17 cellular contexts compared by ENCODE assay signal in the genomic region with DNA sequence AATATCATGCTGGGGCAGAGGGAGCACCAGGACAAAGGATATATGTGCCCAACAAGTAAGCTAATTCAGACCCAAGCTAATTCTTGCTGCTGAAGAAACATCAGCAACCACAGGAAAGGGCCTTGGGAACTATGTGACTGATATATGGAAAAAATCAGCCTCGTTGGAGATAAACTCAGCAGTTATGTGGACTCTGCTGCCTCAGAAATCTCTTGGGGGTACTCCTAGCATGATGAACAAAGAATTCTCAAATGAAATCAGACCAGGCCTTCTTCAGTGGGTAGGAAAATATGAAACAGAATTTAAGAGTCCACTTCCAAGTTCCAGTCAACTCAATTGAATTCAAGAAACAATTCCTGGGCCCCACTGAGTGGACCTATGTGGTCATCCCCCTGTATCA.
A peak's percentile ranks its signal among the peaks of the same experiment; 100 is the strongest.
DNase-seq lines count a peak whose midpoint lies in the region; ATAC-seq and TF ChIP-seq lines count a peak whose summit lies in the region.
"Had no signal": no experiment of that assay in that cellular context is flagged by ENCODE, and none has a peak within 500 bp of the region (broad histone marks: within the 10 kb centered on the region; RNA-seq: fewer than 3 reads in every experiment).

No MANE protein-coding gene starts in this region.

- H2BK5ac ChIP-seq in trophoblast cell (ENCODE audit: low read depth, low read length, poor library complexity): no peak overlapping the region

- no peak for DNase-seq in left ventricle myocardium inferior
- no peak for DNase-seq in Right ventricle myocardium inferior (ENCODE audit: missing footprints)
- DNase-seq in trophoblast cell: no peak
- DNase-seq in suprapubic skin (ENCODE audit: low spot score in 2 of 2): no peak
- no peak for DNase-seq in stimulated activated naive CD4-positive, alpha-beta T cell (lab: John Stamatoyannopoulos, UW)
- no peak for DNase-seq in HFFc6
- DNase-seq: Caco-2; CD4-positive, CD25-positive, alpha-beta regulatory T cell; CD8-positive, alpha-beta T cell; DMS153; DND-41; GOT3 had no signal

- H3K14ac ChIP-seq in trophoblast cell (ENCODE audit: low read length): no peak overlapping the region

- H3K27ac Mint-ChIP-seq in HFFc6: no peak overlapping the region
- H3K27ac Mint-ChIP-seq: B cell; CD4-positive, CD25-positive, alpha-beta regulatory T cell; CD8-positive, alpha-beta T cell had no signal

- H4K12ac ChIP-seq in trophoblast cell (ENCODE audit: low read depth, low read length): no peak overlapping the region

- no peak overlapping the region for H4K91ac ChIP-seq in trophoblast cell (ENCODE audit: low read depth, low read length)

- H3K4me1 ChIP-seq in left ventricle myocardium inferior (peaks cover 60% of the 10 kb centered on the region), trophoblast cell (ENCODE audit: control insufficient read depth in 1 of 2, insufficient read depth in 2 of 2, low read length in 2 of 2) (peaks cover 12 to 14% of the 10 kb centered on the region in 2 experiments), suprapubic skin (peaks cover 8% of the 10 kb centered on the region)
- H3K4me1 ChIP-seq: Caco-2, HAP-1 had no signal

- H3K4me1 Mint-ChIP-seq in HFFc6 (ENCODE audit: low read depth): peaks cover 18% of the 10 kb centered on the region
- H3K4me1 Mint-ChIP-seq: B cell; CD4-positive, CD25-positive, alpha-beta regulatory T cell had no signal

- peak overlapping the region; percentile 50 for H3K27ac ChIP-seq in left ventricle myocardium inferior (replicated peaks)
- H3K27ac ChIP-seq in trophoblast cell (ENCODE audit: low read depth, low read length): no peak overlapping the region
- H3K27ac ChIP-seq in suprapubic skin: peak overlapping the region; percentile 18
- H3K27ac ChIP-seq: 22Rv1, BLaER1, C4-2B had no signal

- H2AK5ac ChIP-seq in trophoblast cell (ENCODE audit: low read length): no peak overlapping the region

- H2BK120ac ChIP-seq in trophoblast cell (ENCODE audit: insufficient read depth, low read length, poor library complexity): no peak overlapping the region

- intact Hi-C loops in left ventricle myocardium inferior (cut with micrococcal nuclease): no loop called here
- intact Hi-C loops in Right ventricle myocardium inferior (cut with DNase I): no loop called here

- no peak overlapping the region for H2AFZ ChIP-seq in trophoblast cell (ENCODE audit: insufficient read depth, low read length, poor library complexity)

- no peaks in the 10 kb centered on the region for H3K79me2 ChIP-seq in trophoblast cell (ENCODE audit: control insufficient read depth, insufficient read depth, low read length, poor library complexity)

- no peak overlapping the region for H3K18ac ChIP-seq in trophoblast cell (ENCODE audit: low read length)

- TF ChIP-seq CTCF in left ventricle myocardium inferior (IDR thresholded peaks at IDR 0.05; ENCODE audit: borderline replicate concordance) (no peak), suprapubic skin (IDR thresholded peaks at IDR 0.05) (no peak), HFFc6 (IDR thresholded peaks at IDR 0.05) (no peak)

- no peak overlapping the region for H3K4me3 Mint-ChIP-seq in HFFc6
- H3K4me3 Mint-ChIP-seq: B cell; CD4-positive, CD25-positive, alpha-beta regulatory T cell; CD8-positive, alpha-beta T cell had no signal

- no peak overlapping the region for H3K9ac ChIP-seq in trophoblast cell (ENCODE audit: low read length)
- H3K9ac ChIP-seq: BLaER1 had no signal

- no peak for ATAC-seq in Right ventricle myocardium inferior
- ATAC-seq: CD8-positive, alpha-beta T cell had no signal

- H3K4me2 ChIP-seq in trophoblast cell (ENCODE audit: low read length): no peak overlapping the region
- H3K4me2 ChIP-seq: BLaER1 had no signal

- WGBS in trophoblast cell (ENCODE audit: extremely low coverage, insufficient coverage, insufficient read length): no CpG with 5 or more reads among the region's 1 CpG
- WGBS in suprapubic skin: 46% methylated on average over 1 of the region's 1 CpG

- no peaks in the 10 kb centered on the region for H3K36me3 Mint-ChIP-seq in HFFc6 (ENCODE audit: low read depth)
- H3K36me3 Mint-ChIP-seq: CD4-positive, CD25-positive, alpha-beta regulatory T cell; CD8-positive, alpha-beta T cell had no signal

- no peaks in the 10 kb centered on the region for H3K36me3 ChIP-seq in left ventricle myocardium inferior
- no peaks in the 10 kb centered on the region for H3K36me3 ChIP-seq in trophoblast cell (ENCODE audit: control insufficient read depth in 1 of 2, insufficient read depth in 2 of 2, low read length in 2 of 2)
- no peaks in the 10 kb centered on the region for H3K36me3 ChIP-seq in suprapubic skin
- H3K36me3 ChIP-seq: BLaER1, HAP-1 had no signal

- H2BK12ac ChIP-seq in trophoblast cell (ENCODE audit: low read length): peak overlapping the region; percentile 24

- TF ChIP-seq POLR2A in suprapubic skin (IDR thresholded peaks at IDR 0.05): no peak

- no peak overlapping the region for H3K4ac ChIP-seq in trophoblast cell (ENCODE audit: low read depth, low read length)

- H3K9me3 ChIP-seq in left ventricle myocardium inferior (replicated peaks) (no peaks in the 10 kb centered on the region), trophoblast cell (ENCODE audit: insufficient read depth, low read depth, low read length) (no peaks in the 10 kb centered on the region), suprapubic skin (no peaks in the 10 kb centered on the region)
- H3K9me3 ChIP-seq: BLaER1, Caco-2, HAP-1 had no signal

- H3K27me3 ChIP-seq in left ventricle myocardium inferior (ENCODE audit: low read depth) (no peaks in the 10 kb centered on the region), trophoblast cell (ENCODE audit: insufficient read depth, low read length) (no peaks in the 10 kb centered on the region), suprapubic skin (no peaks in the 10 kb centered on the region)
- H3K27me3 ChIP-seq: BLaER1 had no signal

- no peak overlapping the region for H3K23ac ChIP-seq in trophoblast cell (ENCODE audit: low read length)

- no peak overlapping the region for H4K8ac ChIP-seq in trophoblast cell (ENCODE audit: low read depth, low read length)

- no peak for TF ChIP-seq EP300 in suprapubic skin (IDR thresholded peaks at IDR 0.05)

- peaks cover 8% of the 10 kb centered on the region for H3K79me1 ChIP-seq in trophoblast cell (ENCODE audit: low read length)

- H3K27me3 Mint-ChIP-seq in HFFc6 (ENCODE audit: insufficient read depth): peaks cover 15% of the 10 kb centered on the region
- H3K27me3 Mint-ChIP-seq: CD4-positive, CD25-positive, alpha-beta regulatory T cell had no signal

- H3K9me3 Mint-ChIP-seq in HFFc6: no peaks in the 10 kb centered on the region
- H3K9me3 Mint-ChIP-seq: CD8-positive, alpha-beta T cell had no signal

- H3K4me3 ChIP-seq in left ventricle myocardium inferior (no peak overlapping the region), trophoblast cell (ENCODE audit: low read depth, low read length) (no peak overlapping the region), suprapubic skin (no peak overlapping the region)
- H3K4me3 ChIP-seq: BLaER1, HAP-1 had no signal
